Comparison of ENCODE assay signal across 8 cellular contexts in genomic region chr3:12663936-12664908, GRCh38. TPM values are rescaled to one million over a fixed set of nuclear protein-coding genes. Genes with fewer than 3 reads are reported as not detected.
DNase-seq lines count a peak whose midpoint lies in the region; ATAC-seq and TF ChIP-seq lines count a peak whose summit lies in the region.

TSS of gene RAF1 (minus strand) at chr3:12664117. CDS start at chr3:12618721, 45,396 bp downstream.

- H3K36me3 ChIP-seq in ascending aorta (no peaks in the 10 kb centered on the region), vagina (no peaks in the 10 kb centered on the region)

- TF ChIP-seq CTCF in ascending aorta (IDR thresholded peaks at IDR 0.05) (peak in 1 of 3 experiments; percentile 2), vagina (IDR thresholded peaks at IDR 0.05) (no peak)

- no peaks in the 10 kb centered on the region for H3K27me3 Mint-ChIP-seq in T-helper 2 cell treated with Interferon-gamma antibody and Interleukin-4, amounts not matched to agents 5 μg/mL and 100 μg/mL, for 36 hours (ENCODE audit: low read depth)

- peak; percentile 81 to 93 for DNase-seq in NCI-H1930 (lab: John Stamatoyannopoulos, UW)
- peak; percentile 98 for DNase-seq in T-helper 2 cell treated with Interferon-gamma antibody and Interleukin-4, amounts not matched to agents 5 μg/mL and 100 μg/mL, for 36 hours (ENCODE audit: low spot score)
- DNase-seq in ascending aorta (ENCODE audit: low spot score in 2 of 2): peak; percentile 93 to 99
- DNase-seq in right cardiac atrium: peak; percentile 98 to 99 (median 99)
- peak; percentile 98 for DNase-seq in putamen (ENCODE audit: low spot score)
- peak in 1 of 2 donors; percentile 98 for DNase-seq in vagina (ENCODE audit: extremely low spot score in 2 of 2)

- no peaks in the 10 kb centered on the region for H3K9me3 Mint-ChIP-seq in T-helper 2 cell treated with Interferon-gamma antibody and Interleukin-4, amounts not matched to agents 5 μg/mL and 100 μg/mL, for 36 hours

- TF ChIP-seq POLR2A in vagina (IDR thresholded peaks at IDR 0.05): peak in 1 of 2 donors; percentile 56

- H3K27me3 ChIP-seq in ascending aorta (no peaks in the 10 kb centered on the region), right cardiac atrium (ENCODE audit: control insufficient read depth, insufficient read depth) (no peaks in the 10 kb centered on the region), vagina (no peaks in the 10 kb centered on the region)

- ATAC-seq in GM18502 (IDR thresholded peaks at IDR 0.05; ENCODE audit: poor library complexity, unreplicated experiment) (peak; percentile 85), HG02970 (IDR thresholded peaks at IDR 0.05; ENCODE audit: low FRiP score, unreplicated experiment) (peak; percentile 96), right cardiac atrium (peak; percentile 95 to 96)

- H3K4me3 ChIP-seq in ascending aorta (peak within 1 kb of the TSS; percentile 90 to 95), right cardiac atrium (ENCODE audit: low read length) (peak within 1 kb of the TSS; percentile 88), vagina (peak within 1 kb of the TSS; percentile 79 to 99)

- H3K4me1 Mint-ChIP-seq in T-helper 2 cell treated with Interferon-gamma antibody and Interleukin-4, amounts not matched to agents 5 μg/mL and 100 μg/mL, for 36 hours (ENCODE audit: low read depth): peaks cover 21% of the 10 kb centered on the region

- H3K4me1 ChIP-seq in ascending aorta (peaks cover 6 to 21% of the 10 kb centered on the region in 2 donors), right cardiac atrium (ENCODE audit: control insufficient read depth, insufficient read depth, low read length) (peaks cover 9% of the 10 kb centered on the region), vagina (peaks cover 34% of the 10 kb centered on the region)

- H3K9me3 ChIP-seq in ascending aorta: no peaks in the 10 kb centered on the region
- H3K9me3 ChIP-seq in right cardiac atrium (ENCODE audit: control insufficient read depth, low read length): no peaks in the 10 kb centered on the region
- H3K9me3 ChIP-seq in vagina: no peaks in the 10 kb centered on the region

- H3K27ac ChIP-seq in ascending aorta: peak within 1 kb of the TSS; percentile 99 to 100
- H3K27ac ChIP-seq in right cardiac atrium (ENCODE audit: low read length): peak within 1 kb of the TSS; percentile 100
- H3K27ac ChIP-seq in vagina: peak within 1 kb of the TSS; percentile 100

- H3K4me3 Mint-ChIP-seq in T-helper 2 cell treated with Interferon-gamma antibody and Interleukin-4, amounts not matched to agents 5 μg/mL and 100 μg/mL, for 36 hours: peak within 1 kb of the TSS; percentile 92

- H3K27ac Mint-ChIP-seq in T-helper 2 cell treated with Interferon-gamma antibody and Interleukin-4, amounts not matched to agents 5 μg/mL and 100 μg/mL, for 36 hours: peak within 1 kb of the TSS; percentile 98

- intact Hi-C loops in ascending aorta (cut with DNase I) (loop anchor here (1.0 to 10.0 kb wide), 6 partner anchors 29 to 291 kb away; no protein-coding TSS in a partner anchor), right cardiac atrium (cut with DNase I) (no loop called here), vagina (cut with DNase I) (no loop called here)

- H3K36me3 Mint-ChIP-seq in T-helper 2 cell treated with Interferon-gamma antibody and Interleukin-4, amounts not matched to agents 5 μg/mL and 100 μg/mL, for 36 hours (ENCODE audit: low read depth): peaks cover 9% of the 10 kb centered on the region

- under 1% methylated on average over 62 of the region's 62 CpGs for WGBS in right cardiac atrium

RNA-seq across cellular contexts. Expression of gene RAF1, which starts in this region (rescaled TPM):
- total RNA-seq in ascending aorta (103 TPM), right cardiac atrium (100 to 1,000 TPM; 130 to 146 (median 142) TPM), vagina (89.6 TPM)
- 88.0 TPM for polyA plus RNA-seq in right cardiac atrium
